Comparison of ENCODE assay signal across 13 cellular contexts in the genomic region with DNA sequence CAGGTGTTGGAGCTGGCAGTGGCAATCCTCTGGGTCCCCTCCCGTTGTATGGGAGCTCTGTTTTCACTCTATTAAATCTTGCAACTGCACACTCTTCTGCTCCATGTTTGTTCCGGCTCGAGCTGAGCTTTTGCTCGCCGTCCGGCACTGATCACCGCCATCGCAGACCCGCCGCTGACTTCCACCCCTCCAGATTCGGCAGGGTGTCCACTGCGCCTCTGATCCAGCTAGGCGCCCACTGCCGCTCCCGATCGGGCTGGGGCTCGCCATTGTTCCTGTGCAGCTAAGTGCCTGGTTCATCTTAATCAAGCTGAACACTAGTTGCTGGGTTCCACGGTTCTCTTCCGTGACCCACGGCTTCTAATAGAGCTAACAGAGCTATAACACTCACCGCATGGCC. TPM values are rescaled to one million over a fixed set of nuclear protein-coding genes. Genes with fewer than 3 reads are reported as not detected.
A peak's percentile ranks its signal among the peaks of the same experiment; 100 is the strongest.
DNase-seq lines count a peak whose midpoint lies in the region; ATAC-seq and TF ChIP-seq lines count a peak whose summit lies in the region.
"Had no signal": no experiment of that assay in that cellular context is flagged by ENCODE, and none has a peak within 500 bp of the region (broad histone marks: within the 10 kb centered on the region; RNA-seq: fewer than 3 reads in every experiment).

No MANE protein-coding gene starts in this region.

- H3K23me2 ChIP-seq in H9 (ENCODE audit: insufficient read length, low read depth, low read length, poor library complexity, severe bottlenecking) = no peaks in the 10 kb centered on the region

- H3T11ph ChIP-seq in H9 (ENCODE audit: low read length) = no peak overlapping the region

- TF ChIP-seq CTCF in H9 (conservative IDR thresholded peaks at IDR 0.05) = no peak
- no peak for TF ChIP-seq CTCF in VCaP (conservative IDR thresholded peaks at IDR 0.05)

- H3K79me2 ChIP-seq in H9 (ENCODE audit: insufficient read depth, low read length) (no peaks in the 10 kb centered on the region), trophoblast cell (ENCODE audit: control insufficient read depth, insufficient read depth, low read length, poor library complexity) (peaks cover 3% of the 10 kb centered on the region)

- no peak overlapping the region for H4K12ac ChIP-seq in trophoblast cell (ENCODE audit: low read depth, low read length)

- no peak for ATAC-seq in activated naive CD4-positive, alpha-beta T cell treated with anti-CD3 and anti-CD28 coated beads, Interleukin-2, amount 50 U/mL, for 72 hours
- no peak for ATAC-seq in HG03196 (IDR thresholded peaks at IDR 0.05; ENCODE audit: unreplicated experiment)

- H3K27ac ChIP-seq in H9 (ENCODE audit: insufficient read length, low read depth, low read length) (no peak overlapping the region), VCaP (peak overlapping the region; percentile 59; the same call in 1 of the 2 replicates), trophoblast cell (ENCODE audit: low read depth, low read length) (no peak overlapping the region)

- peaks cover 31 to 33% of the 10 kb centered on the region in 2 experiments for H3K4me1 Mint-ChIP-seq in H9

- H3K79me1 ChIP-seq in H9 (ENCODE audit: insufficient read depth, low read depth, low read length, poor library complexity, severe bottlenecking) (no peaks in the 10 kb centered on the region), trophoblast cell (ENCODE audit: low read length) (peaks cover 4% of the 10 kb centered on the region)

- H3K27ac Mint-ChIP-seq in H9 = no peak overlapping the region
- peak overlapping the region in 1 of 2 donors; percentile 5 for H3K27ac Mint-ChIP-seq in activated naive CD4-positive, alpha-beta T cell treated with anti-CD3 and anti-CD28 coated beads, Interleukin-2, amount 50 U/mL, for 72 hours

- H3K27me3 Mint-ChIP-seq in H9 (ENCODE audit: low read depth) = no peaks in the 10 kb centered on the region
- H3K27me3 Mint-ChIP-seq: CD4-positive, alpha-beta memory T cell had no signal

- H3K36me3 ChIP-seq in trophoblast cell (ENCODE audit: control insufficient read depth in 1 of 2, insufficient read depth in 2 of 2, low read length in 2 of 2) = no peaks in the 10 kb centered on the region

- H3K18ac ChIP-seq in H9 (ENCODE audit: insufficient read length, low read depth, low read length) (no peak overlapping the region), trophoblast cell (ENCODE audit: low read length) (peak overlapping the region; percentile 3)

- H3K4ac ChIP-seq in H9 (ENCODE audit: low read depth, low read length) (no peak overlapping the region), trophoblast cell (ENCODE audit: low read depth, low read length) (no peak overlapping the region)

- H3K4me3 Mint-ChIP-seq in H9 = no peak overlapping the region
- H3K4me3 Mint-ChIP-seq: CD4-positive, alpha-beta memory T cell had no signal

- H4K5ac ChIP-seq in H9 (ENCODE audit: insufficient read length, low read depth, low read length) = no peak overlapping the region

- no peaks in the 10 kb centered on the region for H3K36me3 Mint-ChIP-seq in H9 (ENCODE audit: insufficient read depth in 1 of 3, low read depth in 3 of 3)
- peaks cover 4 to 5% of the 10 kb centered on the region in 2 donors for H3K36me3 Mint-ChIP-seq in activated naive CD4-positive, alpha-beta T cell treated with anti-CD3 and anti-CD28 coated beads, Interleukin-2, amount 50 U/mL, for 72 hours

- no peak overlapping the region for H2BK15ac ChIP-seq in H9 (ENCODE audit: low read depth, low read length)

- H3K27me3 ChIP-seq in H9 (ENCODE audit: insufficient read depth, low read length) (no peaks in the 10 kb centered on the region), trophoblast cell (ENCODE audit: insufficient read depth, low read length) (no peaks in the 10 kb centered on the region)

- no peak overlapping the region for H3K23ac ChIP-seq in H9 (ENCODE audit: insufficient read length, low read depth, low read length)
- H3K23ac ChIP-seq in trophoblast cell (ENCODE audit: low read length) = no peak overlapping the region

- H2AK5ac ChIP-seq in H9 (ENCODE audit: insufficient read length, low read length) = no peak overlapping the region
- no peak overlapping the region for H2AK5ac ChIP-seq in trophoblast cell (ENCODE audit: low read length)

- H4K91ac ChIP-seq in H9 (ENCODE audit: insufficient read length, low read depth, low read length) (peak overlapping the region; percentile 76), trophoblast cell (ENCODE audit: low read depth, low read length) (no peak overlapping the region)

- H2BK12ac ChIP-seq in H9 (ENCODE audit: insufficient read length, low read depth, low read length) = no peak overlapping the region
- no peak overlapping the region for H2BK12ac ChIP-seq in trophoblast cell (ENCODE audit: low read length)

- H3K14ac ChIP-seq in H9 (ENCODE audit: insufficient read depth, low read length) = peak overlapping the region; percentile 68; the same call in 1 of the 2 replicates
- no peak overlapping the region for H3K14ac ChIP-seq in trophoblast cell (ENCODE audit: low read length)

- H4K20me1 ChIP-seq in H9 (ENCODE audit: control insufficient read depth, insufficient read depth, insufficient read length) = no peaks in the 10 kb centered on the region

- H3K56ac ChIP-seq in H9 (ENCODE audit: insufficient read length, low read depth, low read length) = no peak overlapping the region

- H2BK20ac ChIP-seq in H9 (ENCODE audit: low read depth, low read length, poor library complexity, severe bottlenecking) = no peak overlapping the region

- H3K4me2 ChIP-seq in H9 (ENCODE audit: insufficient read depth, insufficient read length, low read length) (no peak overlapping the region), trophoblast cell (ENCODE audit: low read length) (no peak overlapping the region)

- H2BK120ac ChIP-seq in H9 (ENCODE audit: low read depth, low read length, poor library complexity, severe bottlenecking) (no peak overlapping the region), trophoblast cell (ENCODE audit: insufficient read depth, low read length, poor library complexity) (no peak overlapping the region)

- WGBS in H9 (ENCODE audit: extremely low coverage, insufficient read length, low lambda C conversion rate) = no CpG with 5 or more reads among the region's 21 CpGs
- no CpG with 5 or more reads among the region's 21 CpGs for WGBS in trophoblast cell (ENCODE audit: extremely low coverage, insufficient coverage, insufficient read length)

- no peak for DNase-seq in H9
- DNase-seq in trophoblast cell = no peak
- no peak for DNase-seq in activated naive CD4-positive, alpha-beta T cell treated with anti-CD3 and anti-CD28 coated beads, Interleukin-2, amount 50 U/mL, for 72 hours (ENCODE audit: low spot score in 2 of 2)
- DNase-seq in SW 1271 (lab: John Stamatoyannopoulos, UW) = no peak
- DNase-seq: C1 segment of cervical spinal cord; Calu3; CD4-positive, alpha-beta memory T cell; COR-L47; DMS153; DND-41; HCEC 1CT had no signal

- H3K4me3 ChIP-seq in trophoblast cell (ENCODE audit: low read depth, low read length) = no peak overlapping the region

- H2BK5ac ChIP-seq in H9 (ENCODE audit: insufficient read length, low read length) (no peak overlapping the region), trophoblast cell (ENCODE audit: low read depth, low read length, poor library complexity) (no peak overlapping the region)

- H3K9me3 ChIP-seq in H9 (ENCODE audit: control insufficient read depth, low read depth, low read length) = no peaks in the 10 kb centered on the region
- no peaks in the 10 kb centered on the region for H3K9me3 ChIP-seq in trophoblast cell (ENCODE audit: insufficient read depth, low read depth, low read length)

- H3K4me1 ChIP-seq in H9 (ENCODE audit: insufficient read depth, low read length) (no peaks in the 10 kb centered on the region; the same call in none of the 2 replicates), trophoblast cell (ENCODE audit: control insufficient read depth in 1 of 2, insufficient read depth in 2 of 2, low read length in 2 of 2) (peaks cover 14 to 18% of the 10 kb centered on the region in 2 experiments)

- H3K9ac ChIP-seq in H9 (ENCODE audit: extremely low read depth, insufficient read length, low read length) = no peak overlapping the region
- H3K9ac ChIP-seq in trophoblast cell (ENCODE audit: low read length) = no peak overlapping the region

- H3K9me3 Mint-ChIP-seq in H9 = no peaks in the 10 kb centered on the region; a peak in 1 of 5 replicates
- no peaks in the 10 kb centered on the region for H3K9me3 Mint-ChIP-seq in activated naive CD4-positive, alpha-beta T cell treated with anti-CD3 and anti-CD28 coated beads, Interleukin-2, amount 50 U/mL, for 72 hours
- H3K9me3 Mint-ChIP-seq: CD4-positive, alpha-beta memory T cell had no signal

- no peak overlapping the region for H2AFZ ChIP-seq in H9 (ENCODE audit: low read length)
- H2AFZ ChIP-seq in trophoblast cell (ENCODE audit: insufficient read depth, low read length, poor library complexity) = no peak overlapping the region

- no peak overlapping the region for H4K8ac ChIP-seq in H9 (replicated peaks; ENCODE audit: insufficient read length, low read depth, low read length)
- no peak overlapping the region for H4K8ac ChIP-seq in trophoblast cell (ENCODE audit: low read depth, low read length)

RNA-seq across cellular contexts. Expression of gene ANKH, which starts 23.2 kb away (rescaled TPM):
- total RNA-seq in H9 (2021) = 9.6 and 10.2 TPM in 2 replicates
- 9.7 and 10.1 TPM in 2 replicates for polyA plus RNA-seq in trophoblast cell (2013)
- total RNA-seq in activated naive CD4-positive, alpha-beta T cell treated with anti-CD3 and anti-CD28 coated beads, Interleukin-2, amount 50 U/mL, for 72 hours = 100 to 1,000 TPM in 1 of 2 donors, 10 to 100 TPM in 1; 29.4 to 142 TPM
